19 cellular contexts compared by ENCODE assay signal in the genomic region with DNA sequence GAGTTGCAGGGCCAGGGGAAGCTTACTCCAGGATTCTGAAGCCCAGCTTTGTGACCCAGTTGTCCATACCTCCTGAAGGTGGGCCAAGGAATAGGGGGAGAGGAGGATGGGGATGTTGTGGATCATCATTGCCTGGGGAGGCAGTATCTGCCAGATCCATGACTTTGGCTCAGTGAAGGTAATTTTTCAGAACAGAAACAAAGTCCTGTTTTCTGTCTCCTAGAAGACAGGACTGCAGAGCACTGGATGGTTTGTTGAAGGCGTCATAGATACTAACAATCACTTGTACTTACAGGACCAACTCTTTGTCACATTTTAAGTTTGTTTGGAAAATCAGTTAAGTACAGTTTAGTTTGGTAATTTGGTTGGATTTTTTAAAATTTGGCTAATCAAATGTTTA.
"Had no signal": no experiment of that assay in that cellular context is flagged by ENCODE, and none has a peak within 500 bp of the region (broad histone marks: within the 10 kb centered on the region; RNA-seq: fewer than 3 reads in every experiment).

No MANE protein-coding gene starts in this region.

- H3K9me3 ChIP-seq: body of pancreas, heart right ventricle had no signal

- H3K4me2 ChIP-seq: neural progenitor cell had no signal

- FAIRE-seq: keratinocyte had no signal

- ATAC-seq: activated naive CD8-positive, alpha-beta T cell treated with anti-CD3 and anti-CD28 coated beads, Interleukin-2, amount 50 U/mL, for 24 hours; body of pancreas; heart right ventricle; left colon; naive thymus-derived CD4-positive, alpha-beta T cell had no signal

- H2AFZ ChIP-seq: neural progenitor cell had no signal

- H3K4me3 Mint-ChIP-seq: activated naive CD8-positive, alpha-beta T cell treated with anti-CD3 and anti-CD28 coated beads, Interleukin-2, amount 50 U/mL, for 24 hours; activated T-cell treated with anti-CD3 and anti-CD28 coated beads, Interleukin-2, amount 50 U/mL, for 24 hours; memory B cell; naive thymus-derived CD4-positive, alpha-beta T cell; neural progenitor cell had no signal

- H3K9me3 Mint-ChIP-seq: activated naive CD8-positive, alpha-beta T cell treated with anti-CD3 and anti-CD28 coated beads, Interleukin-2, amount 50 U/mL, for 24 hours; activated T-cell treated with anti-CD3 and anti-CD28 coated beads, Interleukin-2, amount 50 U/mL, for 24 hours; activated T-helper 2 cell treated with anti-CD3 and anti-CD28 coated beads, Interferon-gamma antibody, Interleukin-2, Interleukin-4, amounts not matched to agents 10 μg/mL and 5 μg/mL and 100 μg/mL, durations not matched to agents 14 hours and 24 hours and 36 hours; memory B cell; naive thymus-derived CD4-positive, alpha-beta T cell had no signal

- H3K4me1 ChIP-seq: neural progenitor cell had no signal

- H3K27ac Mint-ChIP-seq: activated naive CD8-positive, alpha-beta T cell treated with anti-CD3 and anti-CD28 coated beads, Interleukin-2, amount 50 U/mL, for 24 hours; activated T-cell treated with anti-CD3 and anti-CD28 coated beads, Interleukin-2, amount 50 U/mL, for 24 hours; activated T-helper 2 cell treated with anti-CD3 and anti-CD28 coated beads, Interferon-gamma antibody, Interleukin-2, Interleukin-4, amounts not matched to agents 10 μg/mL and 5 μg/mL and 100 μg/mL, durations not matched to agents 14 hours and 24 hours and 36 hours; memory B cell; neural progenitor cell had no signal

- H3K36me3 ChIP-seq: cardiac muscle cell, neural progenitor cell had no signal

- H3K27ac ChIP-seq: body of pancreas, cardiac muscle cell, heart right ventricle, neural progenitor cell had no signal

- H3K27me3 ChIP-seq: body of pancreas, cardiac muscle cell, heart right ventricle, neural progenitor cell had no signal

- DNase-seq: activated CD4-positive, alpha-beta T cell treated with anti-CD3 and anti-CD28 coated beads, Interleukin-2, amount 50 U/mL, for 4 hours; activated CD8-positive, alpha-beta memory T cell treated with anti-CD3 and anti-CD28 coated beads for 24 hours; activated CD8-positive, alpha-beta memory T cell treated with anti-CD3 and anti-CD28 coated beads, Interleukin-2, amount 50 U/mL, for 4 hours; activated naive CD4-positive, alpha-beta T cell treated with Interleukin-2 at 50 U/mL for 16 hours; activated naive CD8-positive, alpha-beta T cell treated with anti-CD3 and anti-CD28 coated beads, Interleukin-2, amount 50 U/mL, for 24 hours; activated T-cell treated with anti-CD3 and anti-CD28 coated beads, Interleukin-2, amount 50 U/mL, for 24 hours; body of pancreas; cortex of kidney; foreskin fibroblast; heart right ventricle; left colon; naive thymus-derived CD4-positive, alpha-beta T cell; stimulated activated CD4-positive, alpha-beta T cell treated with anti-CD3 and anti-CD28 coated beads, Interleukin-4, amount 100 ng/mL, for 24 hours; stimulated activated naive CD4-positive, alpha-beta T cell treated with Interleukin-2 at 50 U/mL for 16 hours had no signal

- H3K27me3 Mint-ChIP-seq: activated naive CD8-positive, alpha-beta T cell treated with anti-CD3 and anti-CD28 coated beads, Interleukin-2, amount 50 U/mL, for 24 hours; activated T-cell treated with anti-CD3 and anti-CD28 coated beads, Interleukin-2, amount 50 U/mL, for 24 hours; memory B cell; naive thymus-derived CD4-positive, alpha-beta T cell had no signal

- H3K4me3 ChIP-seq: body of pancreas, cardiac muscle cell, heart right ventricle, neural progenitor cell had no signal
